13 cellular contexts compared by ENCODE assay signal in the genomic region with DNA sequence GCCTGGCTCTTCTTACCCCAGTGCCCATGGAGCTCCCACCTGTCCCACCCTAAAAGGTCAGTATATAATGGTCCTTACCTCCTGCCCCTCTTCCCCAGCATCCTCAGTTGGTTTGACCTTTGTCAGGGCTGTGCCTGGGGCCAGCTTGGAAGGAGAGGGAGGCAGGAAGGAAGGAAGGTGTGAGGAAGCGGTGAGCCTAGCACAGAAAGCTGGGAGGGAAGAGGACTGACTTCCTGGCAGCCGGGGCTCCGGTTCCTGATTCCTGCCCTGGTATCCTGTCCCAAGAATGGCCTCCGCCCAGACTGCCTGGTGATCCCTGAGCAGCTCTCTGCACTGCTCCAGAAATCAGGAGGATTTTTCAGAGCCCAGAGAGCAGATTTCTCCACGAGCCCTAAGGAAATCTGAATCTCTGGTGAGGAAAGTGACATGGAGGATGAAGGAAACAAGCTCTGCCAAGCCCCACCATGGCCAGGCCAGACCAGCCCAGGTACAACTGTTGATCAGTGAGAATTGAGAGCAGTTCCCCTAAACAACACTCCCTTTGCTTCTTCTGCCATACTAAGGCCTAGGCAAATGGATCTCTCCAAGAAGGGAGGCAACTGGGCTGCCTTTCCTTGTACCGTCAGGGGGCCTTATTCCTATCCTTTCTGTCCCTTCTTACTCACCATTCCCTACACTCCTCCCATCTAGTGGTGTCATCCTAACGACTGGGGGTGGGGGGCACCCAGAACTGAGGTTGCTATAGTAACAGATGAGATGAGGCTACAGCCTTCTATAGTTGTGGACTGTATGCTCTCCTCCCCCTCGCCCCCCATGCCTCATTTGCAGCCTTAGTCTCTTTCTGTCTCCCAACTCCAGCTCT. TPM values are rescaled to one million over a fixed set of nuclear protein-coding genes. Genes with fewer than 3 reads are reported as not detected.
DNase-seq lines count a peak whose midpoint lies in the region; ATAC-seq, FAIRE-seq and TF ChIP-seq lines count a peak whose summit lies in the region.
"Had no signal": no experiment of that assay in that cellular context is flagged by ENCODE, and none has a peak within 500 bp of the region (broad histone marks: within the 10 kb centered on the region; RNA-seq: fewer than 3 reads in every experiment).

No MANE protein-coding gene starts in this region.

- TF ChIP-seq RAD21 in liver (IDR thresholded peaks at IDR 0.05) (no peak), HepG2 (CRISPR knock-in tag; IDR thresholded peaks at IDR 0.05) (no peak)

- no peak for TF ChIP-seq POLR2A in HepG2 (IDR thresholded peaks at IDR 0.05; ENCODE audit: insufficient read depth in 1 of 2, low read depth in 2 of 2, low read length in 2 of 2)

- H3K79me2 ChIP-seq in HepG2 (ENCODE audit: insufficient read depth, low read length) = peaks cover 2% of the 10 kb centered on the region

- TF ChIP-seq CTCF in liver (IDR thresholded peaks at IDR 0.05; ENCODE audit: low read depth, low read length, missing input control) = no peak
- TF ChIP-seq CTCF in HepG2 (CRISPR knock-in tag; IDR thresholded peaks at IDR 0.05) = no peak

- CTCF ChIA-PET in HepG2 (lab: Yijun Ruan, JAX; ENCODE audit: low intra/inter-chr PET ratio, low total read pairs) = no interaction called here

- H3K4me1 Mint-ChIP-seq in natural killer cell treated with Interleukin-12 subunit alpha and Interleukin-12 subunit beta and Interleukin-15 and Interleukin-18, amount 100 ng/mL, for 72 hours (ENCODE audit: low read depth in 2 of 2) = peaks cover 40 to 44% of the 10 kb centered on the region in 2 donors

- BruUV-seq in HepG2 (replicated peaks; lab: Mats Ljungman, UMichigan) = no TSS peak

- H3K9ac ChIP-seq in liver (ENCODE audit: low read depth in 1 of 2, low read length in 2 of 2) (no peak overlapping the region), HepG2 (ENCODE audit: insufficient read depth, low read depth, low read length) (no peak overlapping the region)

- in situ Hi-C loops in HepG2 (cut with HindIII; ENCODE audit: extremely low pct_ligation_motif_present, low pct_unique_long_range_greater_than_20kb) = no loop called here

- no peaks in the 10 kb centered on the region for H3K9me3 ChIP-seq in liver (ENCODE audit: control insufficient read depth in 4 of 4, low read length in 3 of 4)
- H3K9me3 ChIP-seq in HepG2 (ENCODE audit: low read length) = no peaks in the 10 kb centered on the region
- no peaks in the 10 kb centered on the region for H3K9me3 ChIP-seq in MG63

- no peak overlapping the region for H2AFZ ChIP-seq in HepG2 (ENCODE audit: low read length)

- no peaks in the 10 kb centered on the region for H3K27me3 Mint-ChIP-seq in natural killer cell treated with Interleukin-12 subunit alpha and Interleukin-12 subunit beta and Interleukin-15 and Interleukin-18, amount 100 ng/mL, for 72 hours

- no peak for FAIRE-seq in HepG2 (lab: Jason Lieb, UNC)

- 78% methylated on average over 8 of the region's 8 CpGs for WGBS in liver
- 91% methylated on average over 8 of the region's 8 CpGs for WGBS in HepG2 (ENCODE audit: low lambda C conversion rate)

- H3K36me3 ChIP-seq in liver (ENCODE audit: control insufficient read depth in 4 of 4, insufficient read depth in 3 of 4, low read depth in 1 of 4, low read length in 3 of 4) (peaks cover 0 to 18% (median 12%) of the 10 kb centered on the region in 4 donors), HepG2 (replicated peaks in 1 of 2; ENCODE audit: control insufficient read depth in 1 of 2, insufficient read depth in 2 of 2, low read length in 2 of 2) (peaks cover 10 to 23% of the 10 kb centered on the region in 2 experiments; a peak in 4 of 5 replicates), MG63 (peaks cover 78% of the 10 kb centered on the region)

- H3K27me3 ChIP-seq in liver (ENCODE audit: control insufficient read depth in 4 of 4, insufficient read depth in 4 of 4, low read length in 3 of 4) (no peaks in the 10 kb centered on the region), HepG2 (ENCODE audit: control insufficient read depth in 1 of 2, insufficient read depth in 2 of 2, low read length in 2 of 2) (no peaks in the 10 kb centered on the region), MG63 (no peaks in the 10 kb centered on the region)

- no peak for DNase-seq in HepG2 (ENCODE audit: low spot score)
- DNase-seq in natural killer cell treated with Interleukin-12 subunit alpha and Interleukin-12 subunit beta and Interleukin-15 and Interleukin-18, amount 100 ng/mL, for 72 hours (ENCODE audit: low spot score) = no peak
- DNase-seq in MG63 = no peak
- no peak for DNase-seq in RKO (ENCODE audit: low spot score)
- no peak for DNase-seq in HK-2 (ENCODE audit: unreplicated experiment)
- DNase-seq: activated naive CD4-positive, alpha-beta T cell treated with Interleukin-2 at 50 U/mL for 16 hours; DMS 273 treated with DMSO at 0.1 percent for 48 hours; NCI-H1417; posterior cingulate gyrus had no signal

- H3K4me2 ChIP-seq in HepG2 (ENCODE audit: low read depth, low read length) = no peak overlapping the region

- H4K20me1 ChIP-seq in HepG2 (ENCODE audit: insufficient read depth, low read length) = no peaks in the 10 kb centered on the region

- H3K27ac Mint-ChIP-seq in natural killer cell treated with Interleukin-12 subunit alpha and Interleukin-12 subunit beta and Interleukin-15 and Interleukin-18, amount 100 ng/mL, for 72 hours = peak overlapping the region; percentile 65 to 84

- TF ChIP-seq EP300 in HepG2 (IDR thresholded peaks at IDR 0.05; ENCODE audit: low read depth in 2 of 2, low read length in 2 of 2) (no peak), HepG2 (CRISPR knock-in tag; IDR thresholded peaks at IDR 0.05; ENCODE audit: borderline replicate concordance) (no peak)

- H3K27ac ChIP-seq in liver (ENCODE audit: low read depth in 1 of 2, low read length in 2 of 2) (no peak overlapping the region), HepG2 (ENCODE audit: extremely low read length, insufficient read depth, low read length) (no peak overlapping the region), cingulate gyrus (ENCODE audit: low read depth, low read length) (peak overlapping the region; percentile 90)

- H3K4me1 ChIP-seq in liver (ENCODE audit: control insufficient read depth in 4 of 4, insufficient read depth in 4 of 4, low read length in 3 of 4) = peaks cover 3 to 26% (median 9%) of the 10 kb centered on the region in 4 donors
- H3K4me1 ChIP-seq in HepG2 (ENCODE audit: insufficient read depth, low read length) = peaks cover 32% of the 10 kb centered on the region

- H3K9me3 Mint-ChIP-seq in natural killer cell treated with Interleukin-12 subunit alpha and Interleukin-12 subunit beta and Interleukin-15 and Interleukin-18, amount 100 ng/mL, for 72 hours = no peaks in the 10 kb centered on the region

- H3K36me3 Mint-ChIP-seq in natural killer cell treated with Interleukin-12 subunit alpha and Interleukin-12 subunit beta and Interleukin-15 and Interleukin-18, amount 100 ng/mL, for 72 hours = peaks cover 5% of the 10 kb centered on the region

- POLR2A ChIA-PET in HepG2 (lab: Yijun Ruan, JAX) = interaction anchor here (1.2 kb wide), 1 partner anchor 44 kb away, joined by 3 read pairs; no protein-coding TSS in a partner anchor

- ATAC-seq in HepG2 (no peak), GM21390 (IDR thresholded peaks at IDR 0.05; ENCODE audit: unreplicated experiment) (no peak)
- no peak for ATAC-seq in natural killer cell treated with Interleukin-12 subunit alpha and Interleukin-12 subunit beta and Interleukin-15 and Interleukin-18, amount 100 ng/mL, for 72 hours

- no peak overlapping the region for H3K4me3 Mint-ChIP-seq in natural killer cell treated with Interleukin-12 subunit alpha and Interleukin-12 subunit beta and Interleukin-15 and Interleukin-18, amount 100 ng/mL, for 72 hours

- H3K4me3 ChIP-seq in liver (ENCODE audit: low read depth in 1 of 3, low read length in 3 of 3) (no peak overlapping the region), HepG2 (replicated peaks in 1 of 3; ENCODE audit: insufficient read depth in 1 of 3, low read depth in 2 of 3, low read length in 3 of 3) (no peak overlapping the region), MG63 (no peak overlapping the region)

- intact Hi-C loops in HepG2 (cut with micrococcal nuclease; ENCODE audit: unreplicated experiment) = no loop called here

RNA-seq across cellular contexts. Expression of gene PEA15, which starts 3.2 kb away (rescaled TPM):
- total RNA-seq in liver (10 to 100 TPM; 10.3 to 11.9 TPM), HepG2 (2016; rRNA removed; fragmentation: Illumina TruSeq; extraction: Trizol) (12.1 and 15.8 TPM in 2 replicates)
- polyA plus RNA-seq in liver (10 to 100 TPM in 1 of 2 donors, 1 to 10 TPM in 1; 8.1 to 44.5 TPM), HepG2 (2011; rRNA removed) (35.2 and 40.4 TPM in 2 replicates)
- total RNA-seq in HepG2 (2016; cell fraction: cytosol; rRNA removed; fragmentation: Illumina TruSeq; extraction: Trizol; ENCODE audit: low read depth) = 5.3 and 6.2 TPM in 2 replicates
- total RNA-seq in HepG2 (2016; cell fraction: insoluble cytoplasmic fraction; rRNA removed; fragmentation: Illumina TruSeq; extraction: Trizol) = 13.1 and 13.5 TPM in 2 replicates
- 19.6 and 23.0 TPM in 2 replicates for total RNA-seq in HepG2 (2016; cell fraction: membrane; rRNA removed; fragmentation: Illumina TruSeq; extraction: Trizol)
- 6.0 and 6.1 TPM in 2 replicates for total RNA-seq in HepG2 (2016; cell fraction: nucleus; rRNA removed; fragmentation: Illumina TruSeq; extraction: Trizol)
- 28.3 and 34.3 TPM in 2 replicates for polyA plus RNA-seq in HepG2 (2011; cell fraction: cytosol; rRNA removed)
- polyA plus RNA-seq in HepG2 (2011; cell fraction: nucleus; rRNA removed) = 14.9 and 20.5 TPM in 2 replicates
- 13.8 and 25.9 TPM in 2 replicates for polyA plus RNA-seq in HepG2 (2012)
- 23.0 and 24.9 TPM in 2 replicates for polyA plus RNA-seq in HepG2 (2016; cell fraction: cytosol; fragmentation: Illumina TruSeq; extraction: Trizol; ENCODE audit: low read depth)
- polyA plus RNA-seq in HepG2 (2016; cell fraction: insoluble cytoplasmic fraction; fragmentation: Illumina TruSeq; extraction: Trizol; ENCODE audit: low read depth) = 40.5 and 45.7 TPM in 2 replicates
- 43.4 and 51.8 TPM in 2 replicates for polyA plus RNA-seq in HepG2 (2016; cell fraction: membrane; fragmentation: Illumina TruSeq; extraction: Trizol; ENCODE audit: low read depth)
- polyA plus RNA-seq in HepG2 (2016; cell fraction: nucleus; fragmentation: Illumina TruSeq; extraction: Trizol; ENCODE audit: insufficient read depth, low read depth) = 23.2 and 27.2 TPM in 2 replicates
- polyA minus RNA-seq in HepG2 (2011; rRNA and poly(A)+ RNA removed; ENCODE audit: low replicate concordance) = 14.7 and 92.5 TPM in 2 replicates
- 11.5 TPM in 2 replicates for polyA minus RNA-seq in HepG2 (2011; cell fraction: cytosol; rRNA and poly(A)+ RNA removed)
- polyA minus RNA-seq in HepG2 (2011; cell fraction: nucleus; rRNA and poly(A)+ RNA removed) = 3.0 and 7.3 TPM in 2 replicates
- total RNA-seq in natural killer cell treated with Interleukin-12 subunit alpha and Interleukin-12 subunit beta and Interleukin-15 and Interleukin-18, amount 100 ng/mL, for 72 hours = 10 to 100 TPM; 55.7 to 63.3 TPM
- 243 and 355 TPM in 2 replicates for total RNA-seq in MG63 (2014; rRNA removed; shearing (Covaris generic); ENCODE audit: low replicate concordance)

RNA-seq across cellular contexts. Expression of gene CASQ1, which starts 18.0 kb away (rescaled TPM):
- total RNA-seq in liver (not detected), HepG2 (2016; rRNA removed; fragmentation: Illumina TruSeq; extraction: Trizol) (0.20 TPM in 2 replicates)
- polyA plus RNA-seq in liver (not detected), HepG2 (2011; rRNA removed) (0.09 TPM in 2 replicates)
- total RNA-seq in HepG2 (2016; cell fraction: cytosol; rRNA removed; fragmentation: Illumina TruSeq; extraction: Trizol; ENCODE audit: low read depth) = not detected in 2 replicates
- 0.06 TPM in 1 of 2 replicates, not detected in the other for total RNA-seq in HepG2 (2016; cell fraction: insoluble cytoplasmic fraction; rRNA removed; fragmentation: Illumina TruSeq; extraction: Trizol)
- total RNA-seq in HepG2 (2016; cell fraction: membrane; rRNA removed; fragmentation: Illumina TruSeq; extraction: Trizol) = 0.19 TPM in 1 of 2 replicates, not detected in the other
- not detected in 2 replicates for total RNA-seq in HepG2 (2016; cell fraction: nucleus; rRNA removed; fragmentation: Illumina TruSeq; extraction: Trizol)
- 0.05 TPM in 1 of 2 replicates, not detected in the other for polyA plus RNA-seq in HepG2 (2011; cell fraction: cytosol; rRNA removed)
- not detected in 2 replicates for polyA plus RNA-seq in HepG2 (2011; cell fraction: nucleus; rRNA removed)
- 0.12 TPM in 1 of 2 replicates, not detected in the other for polyA plus RNA-seq in HepG2 (2012)
- polyA plus RNA-seq in HepG2 (2016; cell fraction: cytosol; fragmentation: Illumina TruSeq; extraction: Trizol; ENCODE audit: low read depth) = 0.09 and 0.17 TPM in 2 replicates
- polyA plus RNA-seq in HepG2 (2016; cell fraction: insoluble cytoplasmic fraction; fragmentation: Illumina TruSeq; extraction: Trizol; ENCODE audit: low read depth) = 0.30 and 0.41 TPM in 2 replicates
- 0.21 and 0.30 TPM in 2 replicates for polyA plus RNA-seq in HepG2 (2016; cell fraction: membrane; fragmentation: Illumina TruSeq; extraction: Trizol; ENCODE audit: low read depth)
- not detected in 2 replicates for polyA plus RNA-seq in HepG2 (2016; cell fraction: nucleus; fragmentation: Illumina TruSeq; extraction: Trizol; ENCODE audit: insufficient read depth, low read depth)
- polyA minus RNA-seq in HepG2 (2011; rRNA and poly(A)+ RNA removed; ENCODE audit: low replicate concordance) = not detected in 2 replicates
- not detected in 2 replicates for polyA minus RNA-seq in HepG2 (2011; cell fraction: cytosol; rRNA and poly(A)+ RNA removed)
- polyA minus RNA-seq in HepG2 (2011; cell fraction: nucleus; rRNA and poly(A)+ RNA removed) = not detected in 2 replicates
- total RNA-seq in natural killer cell treated with Interleukin-12 subunit alpha and Interleukin-12 subunit beta and Interleukin-15 and Interleukin-18, amount 100 ng/mL, for 72 hours = not detected
- not detected in 2 replicates for total RNA-seq in MG63 (2014; rRNA removed; shearing (Covaris generic); ENCODE audit: low replicate concordance)
- total RNA-seq: glomerular endothelial cell had no signal

RNA-seq across cellular contexts. Expression of gene DCAF8, which starts 53.9 kb away (rescaled TPM):
- total RNA-seq in liver = 100 to 1,000 TPM in 1 of 2 donors, 10 to 100 TPM in 1; 80.3 to 199 TPM
- polyA plus RNA-seq in liver = 100 to 1,000 TPM in 1 of 2 donors, 10 to 100 TPM in 1; 84.5 to 120 TPM
- total RNA-seq in HepG2 (2016; rRNA removed; fragmentation: Illumina TruSeq; extraction: Trizol) = 52.3 and 79.8 TPM in 2 replicates
- total RNA-seq in HepG2 (2016; cell fraction: cytosol; rRNA removed; fragmentation: Illumina TruSeq; extraction: Trizol; ENCODE audit: low read depth) = 17.5 and 18.7 TPM in 2 replicates
- total RNA-seq in HepG2 (2016; cell fraction: insoluble cytoplasmic fraction; rRNA removed; fragmentation: Illumina TruSeq; extraction: Trizol) = 48.0 and 77.3 TPM in 2 replicates
- 29.8 and 32.3 TPM in 2 replicates for total RNA-seq in HepG2 (2016; cell fraction: membrane; rRNA removed; fragmentation: Illumina TruSeq; extraction: Trizol)
- total RNA-seq in HepG2 (2016; cell fraction: nucleus; rRNA removed; fragmentation: Illumina TruSeq; extraction: Trizol) = 139 and 162 TPM in 2 replicates
- 73.4 and 94.7 TPM in 2 replicates for polyA plus RNA-seq in HepG2 (2011; rRNA removed)
- polyA plus RNA-seq in HepG2 (2011; cell fraction: cytosol; rRNA removed) = 33.1 and 34.2 TPM in 2 replicates
- 505 and 552 TPM in 2 replicates for polyA plus RNA-seq in HepG2 (2011; cell fraction: nucleus; rRNA removed)
- 63.6 and 76.2 TPM in 2 replicates for polyA plus RNA-seq in HepG2 (2012)
- polyA plus RNA-seq in HepG2 (2016; cell fraction: cytosol; fragmentation: Illumina TruSeq; extraction: Trizol; ENCODE audit: low read depth) = 4.0 and 4.4 TPM in 2 replicates
- 34.8 and 37.8 TPM in 2 replicates for polyA plus RNA-seq in HepG2 (2016; cell fraction: insoluble cytoplasmic fraction; fragmentation: Illumina TruSeq; extraction: Trizol; ENCODE audit: low read depth)
- polyA plus RNA-seq in HepG2 (2016; cell fraction: membrane; fragmentation: Illumina TruSeq; extraction: Trizol; ENCODE audit: low read depth) = 12.0 and 13.0 TPM in 2 replicates
- polyA plus RNA-seq in HepG2 (2016; cell fraction: nucleus; fragmentation: Illumina TruSeq; extraction: Trizol; ENCODE audit: insufficient read depth, low read depth) = 243 and 251 TPM in 2 replicates
- polyA minus RNA-seq in HepG2 (2011; rRNA and poly(A)+ RNA removed; ENCODE audit: low replicate concordance) = 86.3 and 97.5 TPM in 2 replicates
- polyA minus RNA-seq in HepG2 (2011; cell fraction: cytosol; rRNA and poly(A)+ RNA removed) = 20.5 and 34.4 TPM in 2 replicates
- 227 and 254 TPM in 2 replicates for polyA minus RNA-seq in HepG2 (2011; cell fraction: nucleus; rRNA and poly(A)+ RNA removed)
- 100 to 1,000 TPM in 1 of 2 donors, 10 to 100 TPM in 1; 86.3 to 115 TPM for total RNA-seq in natural killer cell treated with Interleukin-12 subunit alpha and Interleukin-12 subunit beta and Interleukin-15 and Interleukin-18, amount 100 ng/mL, for 72 hours
- total RNA-seq in MG63 (2014; rRNA removed; shearing (Covaris generic); ENCODE audit: low replicate concordance) = 46.3 and 71.9 TPM in 2 replicates

RNA-seq across cellular contexts. Expression of gene ATP1A4, which starts 57.0 kb away (rescaled TPM):
- total RNA-seq in liver = not detected
- not detected for polyA plus RNA-seq in liver
- total RNA-seq in HepG2 (2016; rRNA removed; fragmentation: Illumina TruSeq; extraction: Trizol) = not detected in 2 replicates
- total RNA-seq in HepG2 (2016; cell fraction: cytosol; rRNA removed; fragmentation: Illumina TruSeq; extraction: Trizol; ENCODE audit: low read depth) = not detected in 2 replicates
- not detected in 2 replicates for total RNA-seq in HepG2 (2016; cell fraction: insoluble cytoplasmic fraction; rRNA removed; fragmentation: Illumina TruSeq; extraction: Trizol)
- not detected in 2 replicates for total RNA-seq in HepG2 (2016; cell fraction: membrane; rRNA removed; fragmentation: Illumina TruSeq; extraction: Trizol)
- not detected in 2 replicates for total RNA-seq in HepG2 (2016; cell fraction: nucleus; rRNA removed; fragmentation: Illumina TruSeq; extraction: Trizol)
- polyA plus RNA-seq in HepG2 (2011; rRNA removed) = not detected in 2 replicates
- polyA plus RNA-seq in HepG2 (2011; cell fraction: cytosol; rRNA removed) = not detected in 2 replicates
- polyA plus RNA-seq in HepG2 (2011; cell fraction: nucleus; rRNA removed) = not detected in 2 replicates
- polyA plus RNA-seq in HepG2 (2012) = not detected in 2 replicates
- polyA plus RNA-seq in HepG2 (2016; cell fraction: cytosol; fragmentation: Illumina TruSeq; extraction: Trizol; ENCODE audit: low read depth) = not detected in 2 replicates
- not detected in 2 replicates for polyA plus RNA-seq in HepG2 (2016; cell fraction: insoluble cytoplasmic fraction; fragmentation: Illumina TruSeq; extraction: Trizol; ENCODE audit: low read depth)
- not detected in 2 replicates for polyA plus RNA-seq in HepG2 (2016; cell fraction: membrane; fragmentation: Illumina TruSeq; extraction: Trizol; ENCODE audit: low read depth)
- not detected in 2 replicates for polyA plus RNA-seq in HepG2 (2016; cell fraction: nucleus; fragmentation: Illumina TruSeq; extraction: Trizol; ENCODE audit: insufficient read depth, low read depth)
- not detected in 2 replicates for polyA minus RNA-seq in HepG2 (2011; rRNA and poly(A)+ RNA removed; ENCODE audit: low replicate concordance)
- polyA minus RNA-seq in HepG2 (2011; cell fraction: cytosol; rRNA and poly(A)+ RNA removed) = not detected in 2 replicates
- not detected in 2 replicates for polyA minus RNA-seq in HepG2 (2011; cell fraction: nucleus; rRNA and poly(A)+ RNA removed)
- not detected for total RNA-seq in natural killer cell treated with Interleukin-12 subunit alpha and Interleukin-12 subunit beta and Interleukin-15 and Interleukin-18, amount 100 ng/mL, for 72 hours
- not detected in 2 replicates for total RNA-seq in MG63 (2014; rRNA removed; shearing (Covaris generic); ENCODE audit: low replicate concordance)
- total RNA-seq: glomerular endothelial cell had no signal
